2 cellular contexts compared by ENCODE assay signal in the genomic region with DNA sequence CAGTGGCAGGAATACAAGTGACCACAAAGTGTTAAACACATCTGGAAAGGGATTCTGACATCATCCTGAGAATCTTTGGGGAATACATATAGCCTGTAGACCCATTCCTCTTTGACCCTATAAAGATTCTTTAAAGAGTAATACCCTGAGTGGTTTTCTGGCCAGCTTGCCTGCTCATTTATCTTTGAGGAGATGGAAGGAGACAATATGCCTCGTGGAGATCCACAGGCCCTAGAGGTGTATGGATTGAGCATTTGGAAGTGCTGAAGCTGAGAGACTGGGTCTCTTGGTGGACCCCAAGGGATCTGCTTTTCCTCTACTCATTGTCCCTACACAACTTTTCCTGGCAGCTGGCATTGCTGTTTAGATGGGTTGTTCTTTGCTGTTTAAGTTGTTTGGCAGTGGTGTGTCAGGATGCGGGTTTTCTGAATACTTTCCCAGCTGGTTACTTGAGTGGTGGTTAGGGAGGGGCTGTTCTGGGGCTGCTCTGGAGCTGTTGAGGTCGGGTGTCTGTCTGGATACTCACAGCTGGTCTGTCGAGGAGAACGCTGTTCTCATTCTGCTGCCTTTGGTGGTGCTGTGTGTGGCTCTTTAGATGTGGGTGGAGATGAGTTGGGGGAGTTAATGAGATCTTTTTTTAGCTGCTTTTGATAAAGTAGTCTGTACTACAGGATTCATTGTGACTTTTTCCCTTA. TPM values are rescaled to one million over a fixed set of nuclear protein-coding genes. Genes with fewer than 3 reads are reported as not detected.
"Had no signal": no experiment of that assay in that cellular context is flagged by ENCODE, and none has a peak within 500 bp of the region (broad histone marks: within the 10 kb centered on the region; RNA-seq: fewer than 3 reads in every experiment).

No MANE protein-coding gene starts in this region.

RNA-seq across cellular contexts. Expression of gene FAM72C, which starts 50.1 kb away (rescaled TPM):
- total RNA-seq: HT-29 had no signal
- polyA plus RNA-seq: IgD-negative memory B cell had no signal
